15 cellular contexts compared by ENCODE assay signal in the genomic region with DNA sequence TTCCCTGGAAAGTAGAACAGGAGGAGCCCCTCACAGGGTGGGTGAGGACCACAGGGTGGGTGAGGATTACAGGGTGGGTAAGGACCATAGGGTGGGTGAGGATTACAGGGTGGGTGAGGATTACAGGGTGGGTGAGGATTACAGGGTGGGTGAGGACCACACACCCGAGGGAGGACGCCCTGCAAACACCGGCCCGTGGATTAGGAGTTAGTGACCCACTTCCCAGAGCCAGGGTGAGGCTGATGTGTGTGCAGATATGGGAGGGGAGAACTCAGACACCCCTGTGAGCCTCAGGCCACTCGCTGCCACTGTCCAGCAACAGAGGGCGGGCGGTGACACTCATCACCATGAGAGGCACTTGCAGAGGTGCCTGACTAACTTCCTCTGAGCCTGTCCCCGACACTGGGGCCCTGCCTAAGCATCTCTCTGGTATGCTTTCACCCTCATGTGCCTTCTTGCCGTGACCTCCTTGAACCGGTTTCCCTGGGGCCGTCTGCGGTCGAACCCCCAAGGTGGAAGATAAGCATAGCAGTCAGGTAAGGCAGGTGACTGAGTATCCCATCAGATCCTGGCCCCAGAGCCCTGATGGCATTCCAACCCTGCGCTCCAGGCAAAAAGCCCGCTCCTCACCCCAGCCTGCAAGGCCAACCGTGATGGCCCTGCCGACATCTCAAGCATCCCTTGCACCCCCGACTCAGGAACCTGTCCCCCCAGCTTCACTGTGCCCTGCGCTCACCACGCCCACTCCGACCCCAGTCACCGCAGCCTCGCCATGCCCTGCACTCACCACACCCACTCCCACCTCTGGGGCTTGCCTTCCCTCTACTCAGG.
DNase-seq lines count a peak whose midpoint lies in the region; ATAC-seq and TF ChIP-seq lines count a peak whose summit lies in the region.
"Had no signal": no experiment of that assay in that cellular context is flagged by ENCODE, and none has a peak within 500 bp of the region (broad histone marks: within the 10 kb centered on the region; RNA-seq: fewer than 3 reads in every experiment).

No MANE protein-coding gene starts in this region.

- no peak for TF ChIP-seq CTCF in left lung (IDR thresholded peaks at IDR 0.05)

- peak overlapping the region; percentile 96 for H3K27ac ChIP-seq in angular gyrus (ENCODE audit: low read depth, low read length)
- H3K27ac ChIP-seq in left lung: peak overlapping the region in 1 of 2 donors; percentile 84
- H3K27ac ChIP-seq: SK-N-MC had no signal

- H3K9me3 Mint-ChIP-seq in activated CD8-positive, alpha-beta memory T cell treated with anti-CD3 and anti-CD28 coated beads, Interleukin-2, amount 10 ng/mL, durations not matched to agents 7 days and 5 days (ENCODE audit: low read depth): no peaks in the 10 kb centered on the region
- H3K9me3 Mint-ChIP-seq in stimulated activated memory B cell treated with anti-CD40 and anti-IgM and Interleukin-4, amounts not matched to agents 10 μg/mL and 1 μg/mL and 100 μg/mL, for 72 hours: no peaks in the 10 kb centered on the region
- H3K9me3 Mint-ChIP-seq: activated naive CD4-positive, alpha-beta T cell treated with anti-CD3 and anti-CD28 coated beads, Interleukin-2, amount 50 U/mL, for 72 hours had no signal

- peaks cover 45% of the 10 kb centered on the region for H3K4me1 Mint-ChIP-seq in activated CD8-positive, alpha-beta memory T cell treated with anti-CD3 and anti-CD28 coated beads, Interleukin-2, amount 10 ng/mL, durations not matched to agents 7 days and 5 days
- H3K4me1 Mint-ChIP-seq in stimulated activated memory B cell treated with anti-CD40 and anti-IgM and Interleukin-4, amounts not matched to agents 10 μg/mL and 1 μg/mL and 100 μg/mL, for 72 hours: peaks cover 70% of the 10 kb centered on the region

- H3K36me3 ChIP-seq in left lung: no peaks in the 10 kb centered on the region

- no peak overlapping the region for H3K4me3 ChIP-seq in left lung
- H3K4me3 ChIP-seq: SK-N-MC had no signal

- peaks cover 9% of the 10 kb centered on the region for H3K36me3 Mint-ChIP-seq in activated CD8-positive, alpha-beta memory T cell treated with anti-CD3 and anti-CD28 coated beads, Interleukin-2, amount 10 ng/mL, durations not matched to agents 7 days and 5 days
- H3K36me3 Mint-ChIP-seq in stimulated activated memory B cell treated with anti-CD40 and anti-IgM and Interleukin-4, amounts not matched to agents 10 μg/mL and 1 μg/mL and 100 μg/mL, for 72 hours: peaks cover 19% of the 10 kb centered on the region

- intact Hi-C loops in left lung (cut with DNase I): no loop called here

- CTCF ChIA-PET in activated CD8-positive, alpha-beta memory T cell treated with anti-CD3 and anti-CD28 coated beads, Interleukin-2, amount 10 ng/mL, durations not matched to agents 7 days and 5 days (lab: Charles Lee): interaction anchor here (0.9 to 3.3 kb wide), 5 partner anchors 20 to 75 kb away, joined by 3 to 30 read pairs (median 4); no protein-coding TSS in a partner anchor

- no peak for ATAC-seq in activated CD8-positive, alpha-beta memory T cell treated with anti-CD3 and anti-CD28 coated beads, Interleukin-2, amount 10 ng/mL, durations not matched to agents 7 days and 5 days
- ATAC-seq in left lung (peak; percentile 18), GM18907 (IDR thresholded peaks at IDR 0.05; ENCODE audit: unreplicated experiment) (no peak), GM21515 (IDR thresholded peaks at IDR 0.05; ENCODE audit: unreplicated experiment) (no peak)
- ATAC-seq in stimulated activated memory B cell treated with anti-CD40 and anti-IgM and Interleukin-4, amounts not matched to agents 10 μg/mL and 1 μg/mL and 100 μg/mL, for 72 hours: no peak
- ATAC-seq: esophagus mucosa had no signal

- no peak for DNase-seq in activated CD8-positive, alpha-beta memory T cell treated with anti-CD3 and anti-CD28 coated beads, Interleukin-2, amount 10 ng/mL, durations not matched to agents 7 days and 5 days
- DNase-seq in activated CD8-positive, alpha-beta memory T cell treated with anti-CD3 and anti-CD28 coated beads, Interleukin-2, amount 50 U/mL, for 4 hours: no peak
- DNase-seq in left lung: peak in 1 of 2 donors; percentile 77
- DNase-seq in stimulated activated CD4-positive, alpha-beta T cell treated with anti-CD3 and anti-CD28 coated beads, Interleukin-4, amount 100 ng/mL, for 1 hour: no peak
- DNase-seq: Calu3; IMR-90; NCI-H2227 treated with DMSO at 0.1 percent for 48 hours; stimulated activated CD4-positive, alpha-beta T cell treated with anti-CD3 and anti-CD28 coated beads, Interleukin-2, amount 100 ng/mL, for 48 hours had no signal

- H3K27me3 Mint-ChIP-seq in activated CD8-positive, alpha-beta memory T cell treated with anti-CD3 and anti-CD28 coated beads, Interleukin-2, amount 10 ng/mL, durations not matched to agents 7 days and 5 days: no peaks in the 10 kb centered on the region
- no peaks in the 10 kb centered on the region for H3K27me3 Mint-ChIP-seq in stimulated activated memory B cell treated with anti-CD40 and anti-IgM and Interleukin-4, amounts not matched to agents 10 μg/mL and 1 μg/mL and 100 μg/mL, for 72 hours

- peaks cover 26 to 83% of the 10 kb centered on the region in 2 donors for H3K4me1 ChIP-seq in left lung

- no peak overlapping the region for H3K4me3 Mint-ChIP-seq in activated CD8-positive, alpha-beta memory T cell treated with anti-CD3 and anti-CD28 coated beads, Interleukin-2, amount 10 ng/mL, durations not matched to agents 7 days and 5 days
- no peak overlapping the region for H3K4me3 Mint-ChIP-seq in stimulated activated memory B cell treated with anti-CD40 and anti-IgM and Interleukin-4, amounts not matched to agents 10 μg/mL and 1 μg/mL and 100 μg/mL, for 72 hours

- H3K9me3 ChIP-seq in left lung: no peaks in the 10 kb centered on the region

- peak overlapping the region; percentile 78 for H3K27ac Mint-ChIP-seq in activated CD8-positive, alpha-beta memory T cell treated with anti-CD3 and anti-CD28 coated beads, Interleukin-2, amount 10 ng/mL, durations not matched to agents 7 days and 5 days
- peak overlapping the region; percentile 60 for H3K27ac Mint-ChIP-seq in stimulated activated memory B cell treated with anti-CD40 and anti-IgM and Interleukin-4, amounts not matched to agents 10 μg/mL and 1 μg/mL and 100 μg/mL, for 72 hours

- H3K27me3 ChIP-seq in left lung: no peaks in the 10 kb centered on the region
